Comparison of ENCODE assay signal across 20 cellular contexts in the genomic region with DNA sequence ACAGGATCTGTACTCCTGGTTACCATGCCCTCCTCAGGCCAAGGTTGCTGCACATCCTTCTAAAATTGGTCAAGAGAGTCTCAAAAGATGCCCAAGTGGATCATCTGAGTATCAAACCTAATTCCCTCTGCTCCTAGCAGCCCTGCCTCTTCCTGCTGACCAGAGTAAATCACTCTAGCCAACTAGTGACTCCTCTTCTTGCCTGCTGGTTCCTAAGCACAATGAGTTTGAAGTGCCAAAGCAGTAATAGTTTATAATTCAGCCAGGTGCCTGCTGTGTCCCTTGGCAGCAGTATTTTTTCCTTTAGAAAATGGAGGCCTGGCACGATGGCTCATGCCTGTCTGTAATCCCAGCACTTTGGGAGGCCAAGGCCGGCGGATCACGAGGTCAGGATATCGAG.
"Had no signal": no experiment of that assay in that cellular context is flagged by ENCODE, and none has a peak within 500 bp of the region (broad histone marks: within the 10 kb centered on the region; RNA-seq: fewer than 3 reads in every experiment).

No MANE protein-coding gene starts in this region.

- H3K9ac ChIP-seq: SK-N-SH had no signal

- H3K9me2 ChIP-seq: SK-N-SH had no signal

- DNase-seq: IMR-90, Karpas-422, KG1, MM.1S, NCI-H1092 treated with DMSO at 0.1 percent for 48 hours, NCI-H1436, NCI-H187, NCI-H2029, NCI-H2081 treated with DMSO at 0.1 percent for 48 hours, NCI-H2171, NCI-H226, NCI-H510A treated with DMSO at 0.1 percent for 48 hours, NCI-H526, NCI-H82, PC-3, SHP77, SK-N-SH, SW 1271, T-cell had no signal

- H3K27ac ChIP-seq: RWPE1 had no signal

- H3K4me2 ChIP-seq: SK-N-SH had no signal

- H3K9me3 ChIP-seq: SK-N-SH had no signal
